In genomic region chr3:196655496-196655895, GRCh38 we compare ENCODE assay signal across 1 cellular context.
TF ChIP-seq lines count a peak whose summit lies in the region.

No MANE protein-coding gene starts in this region.

TF ChIP-seq in GM12878, 131 proteins besides CTCF, POLR2A, EP300 and RAD21:
- TF ChIP-seq CHD4 (IDR thresholded peaks at IDR 0.05) (no peak), CBX3 (IDR thresholded peaks at IDR 0.05; ENCODE audit: borderline replicate concordance, low read depth) (no peak), HDGF (IDR thresholded peaks at IDR 0.05) (no peak), YBX1 (IDR thresholded peaks at IDR 0.05) (no peak), HDAC6 (IDR thresholded peaks at IDR 0.05; ENCODE audit: unreplicated experiment) (no peak), ZNF384 (IDR thresholded peaks at IDR 0.05; ENCODE audit: borderline replicate concordance, low read depth, low read length) (no peak), KLF5 (IDR thresholded peaks at IDR 0.05; ENCODE audit: partially characterized antibody) (no peak), FOXM1 (IDR thresholded peaks at IDR 0.05; ENCODE audit: low read depth, low read length) (no peak), BHLHE40 (IDR thresholded peaks at IDR 0.05; ENCODE audit: borderline replicate concordance in 1 of 2, low read depth in 2 of 2, low read length in 1 of 2) (no peak)
